Comparison of ENCODE assay signal across 8 cellular contexts in the genomic region with DNA sequence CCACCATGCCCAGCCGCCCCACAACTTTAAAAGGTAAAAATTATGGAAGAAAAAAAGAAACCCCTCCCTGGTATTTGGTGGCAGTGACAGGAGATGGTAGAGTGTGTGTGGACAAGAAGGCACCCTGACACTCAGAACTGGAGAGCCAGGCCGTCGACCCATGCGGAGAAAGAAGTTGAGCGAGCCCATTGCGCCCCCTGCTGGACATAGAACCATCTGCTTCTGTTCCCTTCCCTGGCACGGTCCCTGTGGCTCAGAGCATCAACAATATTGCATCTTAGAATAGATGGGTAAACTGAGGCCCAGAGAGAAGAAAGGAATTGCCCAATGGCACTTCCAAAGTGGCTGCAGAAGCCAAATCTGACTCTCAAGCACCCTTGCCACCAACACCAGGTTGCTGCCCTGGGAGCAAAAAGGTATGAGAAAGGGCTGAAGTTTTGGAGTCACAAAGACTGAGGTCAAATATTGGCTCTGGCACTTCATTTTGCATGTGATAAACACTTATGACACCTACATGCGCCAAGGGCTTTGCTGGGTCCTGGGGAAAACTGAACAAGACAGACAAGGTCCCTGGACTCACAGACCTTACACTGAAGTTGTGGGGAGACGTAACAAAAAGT. TPM values are rescaled to one million over a fixed set of nuclear protein-coding genes. Genes with fewer than 3 reads are reported as not detected.
A peak's percentile ranks its signal among the peaks of the same experiment; 100 is the strongest.
DNase-seq lines count a peak whose midpoint lies in the region; ATAC-seq, FAIRE-seq and TF ChIP-seq lines count a peak whose summit lies in the region.

No MANE protein-coding gene starts in this region.

- no peaks in the 10 kb centered on the region for H3K4me1 ChIP-seq in HepG2 (ENCODE audit: insufficient read depth, low read length)

- CTCF ChIA-PET in HepG2 (lab: Yijun Ruan, JAX; ENCODE audit: low intra/inter-chr PET ratio, low total read pairs): interaction anchor here (0.6 to 1.6 kb wide), 5 partner anchors 8 to 404 kb away, joined by 3 to 54 read pairs (median 3); no protein-coding TSS in a partner anchor

- H3K36me3 ChIP-seq in HepG2 (replicated peaks in 1 of 2; ENCODE audit: control insufficient read depth in 1 of 2, insufficient read depth in 2 of 2, low read length in 2 of 2): peaks cover 2 to 3% of the 10 kb centered on the region in 2 experiments; a peak in 2 of 5 replicates

- 48% methylated on average over 9 of the region's 9 CpGs for WGBS in HepG2 (ENCODE audit: low lambda C conversion rate)

- TF ChIP-seq RAD21 in HepG2 (CRISPR knock-in tag; IDR thresholded peaks at IDR 0.05): peak; percentile 61; the same call in 1 of the 2 replicates

- no peak overlapping the region for H3K4me2 ChIP-seq in HepG2 (ENCODE audit: low read depth, low read length)

- TF ChIP-seq EP300 in HepG2 (IDR thresholded peaks at IDR 0.05; ENCODE audit: low read depth in 2 of 2, low read length in 2 of 2) (no peak), HepG2 (CRISPR knock-in tag; IDR thresholded peaks at IDR 0.05; ENCODE audit: borderline replicate concordance) (no peak)

- FAIRE-seq in HepG2 (lab: Jason Lieb, UNC): peak; percentile 83

- no TSS peak for BruUV-seq in HepG2 (replicated peaks; lab: Mats Ljungman, UMichigan)

- POLR2A ChIA-PET in HepG2 (lab: Yijun Ruan, JAX): interaction anchor here (1.1 to 1.3 kb wide), 2 partner anchors 9 kb away, joined by 3 read pairs; partner anchors contain the start of gene MRPL11

- no peak overlapping the region for H3K9ac ChIP-seq in HepG2 (ENCODE audit: insufficient read depth, low read depth, low read length)

- peak; percentile 92 for TF ChIP-seq CTCF in 22Rv1 (IDR thresholded peaks at IDR 0.05)
- peak; percentile 87 for TF ChIP-seq CTCF in HepG2 (CRISPR knock-in tag; IDR thresholded peaks at IDR 0.05)

- H3K9me3 ChIP-seq in HepG2 (ENCODE audit: low read length): no peaks in the 10 kb centered on the region

- DNase-seq in NCI-H345 (lab: John Stamatoyannopoulos, UW) (peak; percentile 80), cerebellum (ENCODE audit: low spot score) (peak; percentile 86), HepG2 (ENCODE audit: low spot score) (peak; percentile 46)
- DNase-seq in activated CD4-positive, alpha-beta T cell treated with anti-CD3 and anti-CD28 coated beads for 24 hours (ENCODE audit: low read depth in 2 of 2): peak; percentile 65 to 79
- DNase-seq in stimulated activated CD4-positive, alpha-beta T cell treated with anti-CD3 and anti-CD28 coated beads, TNF-alpha, amount 100 ng/mL, for 24 hours (ENCODE audit: low read depth in 3 of 3): peak; percentile 55 to 75 (median 68)

- H3K27ac ChIP-seq in 22Rv1: no peak overlapping the region
- no peak overlapping the region for H3K27ac ChIP-seq in HepG2 (ENCODE audit: extremely low read length, insufficient read depth, low read length)

- no peaks in the 10 kb centered on the region for H4K20me1 ChIP-seq in HepG2 (ENCODE audit: insufficient read depth, low read length)

- peak; percentile 50 for ATAC-seq in GM18867 (IDR thresholded peaks at IDR 0.05; ENCODE audit: unreplicated experiment)
- ATAC-seq in HepG2: peak; percentile 89
- ATAC-seq in HG03469 (IDR thresholded peaks at IDR 0.05; ENCODE audit: unreplicated experiment): no peak

- no peaks in the 10 kb centered on the region for H3K79me2 ChIP-seq in HepG2 (ENCODE audit: insufficient read depth, low read length)

- no peak for TF ChIP-seq POLR2A in HepG2 (IDR thresholded peaks at IDR 0.05; ENCODE audit: insufficient read depth in 1 of 2, low read depth in 2 of 2, low read length in 2 of 2)

- intact Hi-C loops in HepG2 (cut with micrococcal nuclease; ENCODE audit: unreplicated experiment): loop anchor here (1.0 kb wide), 1 partner anchor 22 kb away; no protein-coding TSS in a partner anchor

- no peak overlapping the region for H3K4me3 ChIP-seq in HepG2 (replicated peaks in 1 of 3; ENCODE audit: insufficient read depth in 1 of 3, low read depth in 2 of 3, low read length in 3 of 3)

- H3K27me3 ChIP-seq in HepG2 (ENCODE audit: control insufficient read depth in 1 of 2, insufficient read depth in 2 of 2, low read length in 2 of 2): no peaks in the 10 kb centered on the region

- in situ Hi-C loops in HepG2 (cut with HindIII; ENCODE audit: extremely low pct_ligation_motif_present, low pct_unique_long_range_greater_than_20kb): no loop called here

- no peak overlapping the region for H2AFZ ChIP-seq in HepG2 (ENCODE audit: low read length)

RNA-seq across cellular contexts. Expression of gene MRPL11, which starts 8.6 kb away (rescaled TPM):
- total RNA-seq in cerebellum (13.1 TPM), HepG2 (2016; rRNA removed; fragmentation: Illumina TruSeq; extraction: Trizol) (176 and 220 TPM in 2 replicates)
- 133 and 141 TPM in 2 replicates for total RNA-seq in HepG2 (2016; cell fraction: cytosol; rRNA removed; fragmentation: Illumina TruSeq; extraction: Trizol; ENCODE audit: low read depth)
- 177 and 218 TPM in 2 replicates for total RNA-seq in HepG2 (2016; cell fraction: insoluble cytoplasmic fraction; rRNA removed; fragmentation: Illumina TruSeq; extraction: Trizol)
- total RNA-seq in HepG2 (2016; cell fraction: membrane; rRNA removed; fragmentation: Illumina TruSeq; extraction: Trizol): 207 and 224 TPM in 2 replicates
- total RNA-seq in HepG2 (2016; cell fraction: nucleus; rRNA removed; fragmentation: Illumina TruSeq; extraction: Trizol): 59.8 and 61.7 TPM in 2 replicates
- 59.1 and 72.9 TPM in 2 replicates for polyA plus RNA-seq in HepG2 (2011; rRNA removed)
- polyA plus RNA-seq in HepG2 (2011; cell fraction: cytosol; rRNA removed): 47.3 and 64.8 TPM in 2 replicates
- 29.2 and 31.9 TPM in 2 replicates for polyA plus RNA-seq in HepG2 (2011; cell fraction: nucleus; rRNA removed)
- 61.7 and 65.2 TPM in 2 replicates for polyA plus RNA-seq in HepG2 (2012)
- polyA plus RNA-seq in HepG2 (2016; cell fraction: cytosol; fragmentation: Illumina TruSeq; extraction: Trizol; ENCODE audit: low read depth): 196 and 219 TPM in 2 replicates
- polyA plus RNA-seq in HepG2 (2016; cell fraction: insoluble cytoplasmic fraction; fragmentation: Illumina TruSeq; extraction: Trizol; ENCODE audit: low read depth): 200 and 221 TPM in 2 replicates
- polyA plus RNA-seq in HepG2 (2016; cell fraction: membrane; fragmentation: Illumina TruSeq; extraction: Trizol; ENCODE audit: low read depth): 191 and 200 TPM in 2 replicates
- polyA plus RNA-seq in HepG2 (2016; cell fraction: nucleus; fragmentation: Illumina TruSeq; extraction: Trizol; ENCODE audit: insufficient read depth, low read depth): 108 and 120 TPM in 2 replicates
- polyA minus RNA-seq in HepG2 (2011; rRNA and poly(A)+ RNA removed; ENCODE audit: low replicate concordance): 32.6 and 71.9 TPM in 2 replicates
- polyA minus RNA-seq in HepG2 (2011; cell fraction: cytosol; rRNA and poly(A)+ RNA removed): 12.0 and 13.8 TPM in 2 replicates
- polyA minus RNA-seq in HepG2 (2011; cell fraction: nucleus; rRNA and poly(A)+ RNA removed): 4.4 and 5.2 TPM in 2 replicates

RNA-seq across cellular contexts. Expression of gene NPAS4, which starts 9.3 kb away (rescaled TPM):
- total RNA-seq in cerebellum (0.18 TPM), HepG2 (2016; rRNA removed; fragmentation: Illumina TruSeq; extraction: Trizol) (not detected in 2 replicates)
- total RNA-seq in HepG2 (2016; cell fraction: cytosol; rRNA removed; fragmentation: Illumina TruSeq; extraction: Trizol; ENCODE audit: low read depth): not detected in 2 replicates
- not detected in 2 replicates for total RNA-seq in HepG2 (2016; cell fraction: insoluble cytoplasmic fraction; rRNA removed; fragmentation: Illumina TruSeq; extraction: Trizol)
- total RNA-seq in HepG2 (2016; cell fraction: membrane; rRNA removed; fragmentation: Illumina TruSeq; extraction: Trizol): not detected in 2 replicates
- total RNA-seq in HepG2 (2016; cell fraction: nucleus; rRNA removed; fragmentation: Illumina TruSeq; extraction: Trizol): not detected in 2 replicates
- not detected in 2 replicates for polyA plus RNA-seq in HepG2 (2011; rRNA removed)
- polyA plus RNA-seq in HepG2 (2011; cell fraction: cytosol; rRNA removed): not detected in 2 replicates
- polyA plus RNA-seq in HepG2 (2011; cell fraction: nucleus; rRNA removed): not detected in 2 replicates
- polyA plus RNA-seq in HepG2 (2012): not detected in 2 replicates
- not detected in 2 replicates for polyA plus RNA-seq in HepG2 (2016; cell fraction: cytosol; fragmentation: Illumina TruSeq; extraction: Trizol; ENCODE audit: low read depth)
- not detected in 2 replicates for polyA plus RNA-seq in HepG2 (2016; cell fraction: insoluble cytoplasmic fraction; fragmentation: Illumina TruSeq; extraction: Trizol; ENCODE audit: low read depth)
- polyA plus RNA-seq in HepG2 (2016; cell fraction: membrane; fragmentation: Illumina TruSeq; extraction: Trizol; ENCODE audit: low read depth): not detected in 2 replicates
- not detected in 2 replicates for polyA plus RNA-seq in HepG2 (2016; cell fraction: nucleus; fragmentation: Illumina TruSeq; extraction: Trizol; ENCODE audit: insufficient read depth, low read depth)
- polyA minus RNA-seq in HepG2 (2011; rRNA and poly(A)+ RNA removed; ENCODE audit: low replicate concordance): 0.51 TPM in 1 of 2 replicates, not detected in the other
- polyA minus RNA-seq in HepG2 (2011; cell fraction: cytosol; rRNA and poly(A)+ RNA removed): not detected in 2 replicates
- not detected in 2 replicates for polyA minus RNA-seq in HepG2 (2011; cell fraction: nucleus; rRNA and poly(A)+ RNA removed)

RNA-seq across cellular contexts. Expression of gene PELI3, which starts 36.6 kb away (rescaled TPM):
- total RNA-seq in cerebellum: 12.2 TPM
- total RNA-seq in HepG2 (2016; rRNA removed; fragmentation: Illumina TruSeq; extraction: Trizol): 2.5 and 4.0 TPM in 2 replicates
- 2.7 and 2.8 TPM in 2 replicates for total RNA-seq in HepG2 (2016; cell fraction: cytosol; rRNA removed; fragmentation: Illumina TruSeq; extraction: Trizol; ENCODE audit: low read depth)
- 3.3 and 4.6 TPM in 2 replicates for total RNA-seq in HepG2 (2016; cell fraction: insoluble cytoplasmic fraction; rRNA removed; fragmentation: Illumina TruSeq; extraction: Trizol)
- total RNA-seq in HepG2 (2016; cell fraction: membrane; rRNA removed; fragmentation: Illumina TruSeq; extraction: Trizol): 4.9 and 6.2 TPM in 2 replicates
- total RNA-seq in HepG2 (2016; cell fraction: nucleus; rRNA removed; fragmentation: Illumina TruSeq; extraction: Trizol): 2.9 and 3.8 TPM in 2 replicates
- polyA plus RNA-seq in HepG2 (2011; rRNA removed): 2.0 and 3.1 TPM in 2 replicates
- 2.1 and 2.8 TPM in 2 replicates for polyA plus RNA-seq in HepG2 (2011; cell fraction: cytosol; rRNA removed)
- polyA plus RNA-seq in HepG2 (2011; cell fraction: nucleus; rRNA removed): 6.4 and 6.9 TPM in 2 replicates
- 2.3 and 2.5 TPM in 2 replicates for polyA plus RNA-seq in HepG2 (2012)
- 2.3 and 2.8 TPM in 2 replicates for polyA plus RNA-seq in HepG2 (2016; cell fraction: cytosol; fragmentation: Illumina TruSeq; extraction: Trizol; ENCODE audit: low read depth)
- 2.7 and 3.9 TPM in 2 replicates for polyA plus RNA-seq in HepG2 (2016; cell fraction: insoluble cytoplasmic fraction; fragmentation: Illumina TruSeq; extraction: Trizol; ENCODE audit: low read depth)
- 4.7 and 4.9 TPM in 2 replicates for polyA plus RNA-seq in HepG2 (2016; cell fraction: membrane; fragmentation: Illumina TruSeq; extraction: Trizol; ENCODE audit: low read depth)
- polyA plus RNA-seq in HepG2 (2016; cell fraction: nucleus; fragmentation: Illumina TruSeq; extraction: Trizol; ENCODE audit: insufficient read depth, low read depth): 3.0 and 4.4 TPM in 2 replicates
- 7.5 and 11.8 TPM in 2 replicates for polyA minus RNA-seq in HepG2 (2011; rRNA and poly(A)+ RNA removed; ENCODE audit: low replicate concordance)
- polyA minus RNA-seq in HepG2 (2011; cell fraction: cytosol; rRNA and poly(A)+ RNA removed): 1.6 and 2.0 TPM in 2 replicates
- 6.6 and 8.0 TPM in 2 replicates for polyA minus RNA-seq in HepG2 (2011; cell fraction: nucleus; rRNA and poly(A)+ RNA removed)

RNA-seq across cellular contexts. Expression of gene DPP3, which starts 50.1 kb away (rescaled TPM):
- 22.2 TPM for total RNA-seq in cerebellum
- total RNA-seq in HepG2 (2016; rRNA removed; fragmentation: Illumina TruSeq; extraction: Trizol): 48.7 and 59.8 TPM in 2 replicates
- total RNA-seq in HepG2 (2016; cell fraction: cytosol; rRNA removed; fragmentation: Illumina TruSeq; extraction: Trizol; ENCODE audit: low read depth): 23.4 and 25.5 TPM in 2 replicates
- 33.2 and 57.2 TPM in 2 replicates for total RNA-seq in HepG2 (2016; cell fraction: insoluble cytoplasmic fraction; rRNA removed; fragmentation: Illumina TruSeq; extraction: Trizol)
- total RNA-seq in HepG2 (2016; cell fraction: membrane; rRNA removed; fragmentation: Illumina TruSeq; extraction: Trizol): 37.2 and 39.3 TPM in 2 replicates
- total RNA-seq in HepG2 (2016; cell fraction: nucleus; rRNA removed; fragmentation: Illumina TruSeq; extraction: Trizol): 41.5 and 47.9 TPM in 2 replicates
- polyA plus RNA-seq in HepG2 (2011; rRNA removed): 38.4 and 48.4 TPM in 2 replicates
- polyA plus RNA-seq in HepG2 (2011; cell fraction: cytosol; rRNA removed): 24.8 and 28.9 TPM in 2 replicates
- 84.7 and 84.9 TPM in 2 replicates for polyA plus RNA-seq in HepG2 (2011; cell fraction: nucleus; rRNA removed)
- 24.0 and 27.9 TPM in 2 replicates for polyA plus RNA-seq in HepG2 (2012)
- polyA plus RNA-seq in HepG2 (2016; cell fraction: cytosol; fragmentation: Illumina TruSeq; extraction: Trizol; ENCODE audit: low read depth): 25.5 and 28.2 TPM in 2 replicates
- 38.4 and 40.3 TPM in 2 replicates for polyA plus RNA-seq in HepG2 (2016; cell fraction: insoluble cytoplasmic fraction; fragmentation: Illumina TruSeq; extraction: Trizol; ENCODE audit: low read depth)
- 26.4 and 32.4 TPM in 2 replicates for polyA plus RNA-seq in HepG2 (2016; cell fraction: membrane; fragmentation: Illumina TruSeq; extraction: Trizol; ENCODE audit: low read depth)
- polyA plus RNA-seq in HepG2 (2016; cell fraction: nucleus; fragmentation: Illumina TruSeq; extraction: Trizol; ENCODE audit: insufficient read depth, low read depth): 77.0 and 84.6 TPM in 2 replicates
- polyA minus RNA-seq in HepG2 (2011; rRNA and poly(A)+ RNA removed; ENCODE audit: low replicate concordance): 109 and 188 TPM in 2 replicates
- polyA minus RNA-seq in HepG2 (2011; cell fraction: cytosol; rRNA and poly(A)+ RNA removed): 60.2 and 62.2 TPM in 2 replicates
- 41.5 and 52.0 TPM in 2 replicates for polyA minus RNA-seq in HepG2 (2011; cell fraction: nucleus; rRNA and poly(A)+ RNA removed)

RNA-seq across cellular contexts. Expression of gene SLC29A2, which starts 58.5 kb away (rescaled TPM):
- total RNA-seq in cerebellum (1.2 TPM), HepG2 (2016; rRNA removed; fragmentation: Illumina TruSeq; extraction: Trizol) (0.49 and 0.66 TPM in 2 replicates)
- total RNA-seq in HepG2 (2016; cell fraction: cytosol; rRNA removed; fragmentation: Illumina TruSeq; extraction: Trizol; ENCODE audit: low read depth): 0.09 and 0.30 TPM in 2 replicates
- total RNA-seq in HepG2 (2016; cell fraction: insoluble cytoplasmic fraction; rRNA removed; fragmentation: Illumina TruSeq; extraction: Trizol): 0.18 and 0.71 TPM in 2 replicates
- 0.31 and 0.41 TPM in 2 replicates for total RNA-seq in HepG2 (2016; cell fraction: membrane; rRNA removed; fragmentation: Illumina TruSeq; extraction: Trizol)
- total RNA-seq in HepG2 (2016; cell fraction: nucleus; rRNA removed; fragmentation: Illumina TruSeq; extraction: Trizol): 0.63 and 0.81 TPM in 2 replicates
- polyA plus RNA-seq in HepG2 (2011; rRNA removed): 0.56 and 0.63 TPM in 2 replicates
- 0.25 and 0.27 TPM in 2 replicates for polyA plus RNA-seq in HepG2 (2011; cell fraction: cytosol; rRNA removed)
- 5.0 and 6.0 TPM in 2 replicates for polyA plus RNA-seq in HepG2 (2011; cell fraction: nucleus; rRNA removed)
- 0.80 and 1.1 TPM in 2 replicates for polyA plus RNA-seq in HepG2 (2012)
- polyA plus RNA-seq in HepG2 (2016; cell fraction: cytosol; fragmentation: Illumina TruSeq; extraction: Trizol; ENCODE audit: low read depth): 0.14 and 0.24 TPM in 2 replicates
- 0.30 and 0.32 TPM in 2 replicates for polyA plus RNA-seq in HepG2 (2016; cell fraction: insoluble cytoplasmic fraction; fragmentation: Illumina TruSeq; extraction: Trizol; ENCODE audit: low read depth)
- 0.43 and 0.56 TPM in 2 replicates for polyA plus RNA-seq in HepG2 (2016; cell fraction: membrane; fragmentation: Illumina TruSeq; extraction: Trizol; ENCODE audit: low read depth)
- polyA plus RNA-seq in HepG2 (2016; cell fraction: nucleus; fragmentation: Illumina TruSeq; extraction: Trizol; ENCODE audit: insufficient read depth, low read depth): 2.4 TPM in 2 replicates
- 0.28 and 27.8 TPM in 2 replicates for polyA minus RNA-seq in HepG2 (2011; rRNA and poly(A)+ RNA removed; ENCODE audit: low replicate concordance)
- 0.49 and 0.88 TPM in 2 replicates for polyA minus RNA-seq in HepG2 (2011; cell fraction: cytosol; rRNA and poly(A)+ RNA removed)
- 0.25 and 0.64 TPM in 2 replicates for polyA minus RNA-seq in HepG2 (2011; cell fraction: nucleus; rRNA and poly(A)+ RNA removed)
